In genomic region chr5:39193553-39194465, GRCh38 we compare ENCODE assay signal across 21 cellular contexts. TPM values are rescaled to one million over a fixed set of nuclear protein-coding genes. Genes with fewer than 3 reads are reported as not detected.
A peak's percentile ranks its signal among the peaks of the same experiment; 100 is the strongest.
DNase-seq lines count a peak whose midpoint lies in the region; ATAC-seq, FAIRE-seq and TF ChIP-seq lines count a peak whose summit lies in the region.
"Had no signal": no experiment of that assay in that cellular context is flagged by ENCODE, and none has a peak within 500 bp of the region (broad histone marks: within the 10 kb centered on the region; RNA-seq: fewer than 3 reads in every experiment).

No MANE protein-coding gene starts in this region.

- POLR2A ChIA-PET in A549 (lab: Yijun Ruan, JAX), result interaction anchor here (1.5 kb wide), 1 partner anchor 56 kb away, joined by 3 read pairs; no protein-coding TSS in a partner anchor

- ATAC-seq in A549 (no peak), T-helper 17 cell (no peak), GM21367 (IDR thresholded peaks at IDR 0.05; ENCODE audit: unreplicated experiment) (no peak), HG03095 (IDR thresholded peaks at IDR 0.05; ENCODE audit: unreplicated experiment) (no peak)
- ATAC-seq in CD4-positive, CD25-positive, alpha-beta regulatory T cell (ENCODE audit: low read depth in 2 of 2), result no peak
- ATAC-seq: HCT116, right cardiac atrium had no signal

- peak overlapping the region; percentile 70 for H3K4me2 ChIP-seq in A549

- no peaks in the 10 kb centered on the region for H3K9me3 Mint-ChIP-seq in CD4-positive, CD25-positive, alpha-beta regulatory T cell
- H3K9me3 Mint-ChIP-seq: brain, memory B cell had no signal

- TF ChIP-seq POLR2A in A549 (IDR thresholded peaks at IDR 0.05; ENCODE audit: low read length), result no peak

- H3K36me3 Mint-ChIP-seq in CD4-positive, CD25-positive, alpha-beta regulatory T cell, result peaks cover 50% of the 10 kb centered on the region
- peaks cover 13% of the 10 kb centered on the region for H3K36me3 Mint-ChIP-seq in T-helper 17 cell (ENCODE audit: low read depth)
- H3K36me3 Mint-ChIP-seq: brain, memory B cell had no signal

- no peak for TF ChIP-seq CTCF in A549 (IDR thresholded peaks at IDR 0.05)

- H3K27ac Mint-ChIP-seq in CD4-positive, CD25-positive, alpha-beta regulatory T cell, result peak overlapping the region; percentile 85 to 100 (median 94)
- peak overlapping the region; percentile 100 for H3K27ac Mint-ChIP-seq in T-helper 17 cell
- H3K27ac Mint-ChIP-seq: brain, memory B cell had no signal

- no peak for TF ChIP-seq RAD21 in A549 (conservative IDR thresholded peaks at IDR 0.05 in 1 of 2, IDR thresholded peaks at IDR 0.05 in 1 of 2)

- peak; percentile 61 for FAIRE-seq in A549 (lab: Jason Lieb, UNC)
- FAIRE-seq: islet of Langerhans had no signal

- H3K36me3 ChIP-seq in CD4-positive, CD25-positive, alpha-beta regulatory T cell (ENCODE audit: control insufficient read depth, insufficient read depth, low read length), result peaks cover 24% of the 10 kb centered on the region
- H3K36me3 ChIP-seq: MG63, suprapubic skin had no signal

- H3K9me3 ChIP-seq in A549 (no peaks in the 10 kb centered on the region), T-helper 17 cell (ENCODE audit: control insufficient read depth, low read length, poor library complexity, severe bottlenecking) (no peaks in the 10 kb centered on the region)
- no peaks in the 10 kb centered on the region for H3K9me3 ChIP-seq in CD4-positive, CD25-positive, alpha-beta regulatory T cell (ENCODE audit: control insufficient read depth in 2 of 2, low read length in 2 of 2)
- H3K9me3 ChIP-seq: MG63, suprapubic skin had no signal

- DNase-seq in A549 (ENCODE audit: low read depth in 1 of 2, low spot score in 1 of 2) (no peak), T-helper 17 cell (no peak), epithelial cell of prostate (ENCODE audit: low read depth, low spot score) (no peak)
- no peak for DNase-seq in CD4-positive, CD25-positive, alpha-beta regulatory T cell
- no peak for DNase-seq in stimulated activated naive CD4-positive, alpha-beta T cell treated with Interleukin-2 at 50 U/mL for 16 hours (lab: John Stamatoyannopoulos, UW)
- DNase-seq: activated CD4-positive, alpha-beta T cell treated with anti-CD3 and anti-CD28 coated beads for 1 hour; activated effector memory CD4-positive, alpha-beta T cell treated with Interleukin-2 at 50 U/mL for 16 hours; dermis blood vessel endothelial cell; MG63; NCI-H187; NCI-H446 treated with DMSO at 0.1 percent for 48 hours; right cardiac atrium; SHP77; stimulated activated CD4-positive, alpha-beta T cell treated with anti-CD3 and anti-CD28 coated beads, Interleukin-1b, Interleukin-23, amount 100 ng/mL, for 48 hours had no signal

- H3K27ac ChIP-seq in A549, result peak overlapping the region; percentile 84 to 92
- H3K27ac ChIP-seq in CD4-positive, CD25-positive, alpha-beta regulatory T cell (ENCODE audit: insufficient read depth, low read length, poor library complexity, severe bottlenecking), result peak overlapping the region; percentile 84
- H3K27ac ChIP-seq in epithelial cell of prostate, result peak overlapping the region; percentile 93
- H3K27ac ChIP-seq: suprapubic skin had no signal

- H3K4me1 ChIP-seq in A549, result peaks cover 82% of the 10 kb centered on the region
- peaks cover 88% of the 10 kb centered on the region for H3K4me1 ChIP-seq in CD4-positive, CD25-positive, alpha-beta regulatory T cell (ENCODE audit: control insufficient read depth, insufficient read depth, low read length, poor library complexity, severe bottlenecking)
- H3K4me1 ChIP-seq: suprapubic skin had no signal

- 74% methylated on average over 6 of the region's 6 CpGs for WGBS in A549 (ENCODE audit: missing lambda C conversion rate)

- H3K4me1 Mint-ChIP-seq in CD4-positive, CD25-positive, alpha-beta regulatory T cell, result peaks cover 45 to 85% (median 77%) of the 10 kb centered on the region in 4 donors
- H3K4me1 Mint-ChIP-seq in T-helper 17 cell, result peaks cover 72% of the 10 kb centered on the region
- H3K4me1 Mint-ChIP-seq: brain had no signal

- H3K4me3 Mint-ChIP-seq in CD4-positive, CD25-positive, alpha-beta regulatory T cell, result peak overlapping the region; percentile 91 to 95 (median 93)
- H3K4me3 Mint-ChIP-seq in T-helper 17 cell, result peak overlapping the region; percentile 93
- H3K4me3 Mint-ChIP-seq: brain, memory B cell had no signal

- no peak for TF ChIP-seq EP300 in A549 (IDR thresholded peaks at IDR 0.05)

- no peaks in the 10 kb centered on the region for H3K27me3 Mint-ChIP-seq in CD4-positive, CD25-positive, alpha-beta regulatory T cell
- no peaks in the 10 kb centered on the region for H3K27me3 Mint-ChIP-seq in T-helper 17 cell

- H3K4me3 ChIP-seq in A549, result no peak overlapping the region
- peak overlapping the region; percentile 73 for H3K4me3 ChIP-seq in CD4-positive, CD25-positive, alpha-beta regulatory T cell (ENCODE audit: low read depth, low read length)
- H3K4me3 ChIP-seq: MG63, suprapubic skin had no signal

- CTCF ChIA-PET in A549 (lab: Yijun Ruan, JAX), result interaction anchor here (0.9 to 3.6 kb wide), 6 partner anchors 20 to 182 kb away, joined by 3 to 21 read pairs (median 6); partner anchors contain the start of gene FYB1

- no peaks in the 10 kb centered on the region for H3K27me3 ChIP-seq in CD4-positive, CD25-positive, alpha-beta regulatory T cell (ENCODE audit: control insufficient read depth, insufficient read depth, low read length)

TF ChIP-seq in A549, 52 proteins besides CTCF, POLR2A, EP300 and RAD21:
- TF ChIP-seq FOXS1 (CRISPR knock-in tag; IDR thresholded peaks at IDR 0.05) (no peak), RFX5 (IDR thresholded peaks at IDR 0.05) (no peak), NPAS2 (CRISPR knock-in tag; IDR thresholded peaks at IDR 0.05; ENCODE audit: borderline replicate concordance) (no peak), HOXB5 (CRISPR knock-in tag; IDR thresholded peaks at IDR 0.05) (no peak), HMGXB4 (CRISPR knock-in tag; IDR thresholded peaks at IDR 0.05; ENCODE audit: borderline replicate concordance) (no peak), RARB (CRISPR knock-in tag; IDR thresholded peaks at IDR 0.05) (no peak), HOXA7 (CRISPR knock-in tag; IDR thresholded peaks at IDR 0.05) (no peak), E2F6 (IDR thresholded peaks at IDR 0.05; ENCODE audit: borderline replicate concordance, low read depth) (no peak), FOSL2 (IDR thresholded peaks at IDR 0.05) (no peak), FOSL2 (CRISPR knock-in tag; IDR thresholded peaks at IDR 0.05) (no peak)

RNA-seq across cellular contexts. Expression of gene FYB1, which starts 25.6 kb away (rescaled TPM):
- polyA plus RNA-seq in A549 (2011; rRNA removed) (20.2 and 34.6 TPM in 2 replicates), A549 (2017; fragmentation: RNase III; extraction: RNeasy Plus Mini Kit Qiagen cat#74134 plus additional on column Dnase treatment) (5.9 to 8.0 TPM (median 7.4 TPM) in 3 replicates)
- polyA plus RNA-seq in A549 (2012; cell fraction: cytosol; rRNA removed), result 2.6 and 2.8 TPM in 2 replicates
- 1.7 and 3.2 TPM in 2 replicates for polyA plus RNA-seq in A549 (2012; cell fraction: nucleus; rRNA removed)
- polyA minus RNA-seq in A549 (2011; rRNA and poly(A)+ RNA removed), result 4.9 and 6.4 TPM in 2 replicates
- total RNA-seq in CD4-positive, CD25-positive, alpha-beta regulatory T cell, result 639 TPM
- polyA plus RNA-seq in CD4-positive, CD25-positive, alpha-beta regulatory T cell, result 100 to 1,000 TPM; 197 to 254 (median 226) TPM
- total RNA-seq in T-helper 17 cell, result 100 to 1,000 TPM; 499 to 517 TPM
- total RNA-seq: dermis blood vessel endothelial cell had no signal
